Comparison of ENCODE assay signal across 9 cellular contexts in genomic region chr18:8480506-8481328, GRCh38.
DNase-seq lines count a peak whose midpoint lies in the region; ATAC-seq, FAIRE-seq and TF ChIP-seq lines count a peak whose summit lies in the region.
"Had no signal": no experiment of that assay in that cellular context is flagged by ENCODE, and none has a peak within 500 bp of the region (broad histone marks: within the 10 kb centered on the region; RNA-seq: fewer than 3 reads in every experiment).

No MANE protein-coding gene starts in this region.

- H3K9me3 ChIP-seq in OCI-LY1 (ENCODE audit: low read length) = no peaks in the 10 kb centered on the region
- H3K9me3 ChIP-seq in endothelial cell of umbilical vein (replicated peaks; ENCODE audit: control insufficient read depth, insufficient read depth, low read length) = no peaks in the 10 kb centered on the region
- H3K9me3 ChIP-seq: BLaER1 treated with 17β-estradiol and CSF1 and Interleukin-3, amounts not matched to agents 10 nM and 100 nM had no signal

- FAIRE-seq in endothelial cell of umbilical vein (lab: Jason Lieb, UNC) = no peak

- CTCF ChIA-PET in endothelial cell of umbilical vein (lab: Charles Lee) = interaction anchor here (0.8 to 4.9 kb wide), 20 partner anchors 11 to 1561 kb away, joined by 3 to 52 read pairs (median 4); partner anchors contain the start of gene PTPRM

- intact Hi-C loops in endothelial cell of umbilical vein (cut with micrococcal nuclease) = loop anchor here (1.0 kb wide), 1 partner anchor 1208 kb away; no protein-coding TSS in a partner anchor

- H2AFZ ChIP-seq in OCI-LY1 (ENCODE audit: low read length) (no peak overlapping the region), endothelial cell of umbilical vein (ENCODE audit: low read depth, low read length) (no peak overlapping the region)

- H3K27ac ChIP-seq in OCI-LY1 (ENCODE audit: low read depth, low read length, poor library complexity, severe bottlenecking) (no peak overlapping the region), endothelial cell of umbilical vein (ENCODE audit: insufficient read depth, low read depth, low read length) (no peak overlapping the region)
- H3K27ac ChIP-seq: BLaER1 treated with 17β-estradiol and CSF1 and Interleukin-3, amounts not matched to agents 10 nM and 100 nM had no signal

- H3K79me2 ChIP-seq in OCI-LY1 (ENCODE audit: insufficient read depth, low read length) (no peaks in the 10 kb centered on the region), endothelial cell of umbilical vein (ENCODE audit: control insufficient read depth, insufficient read depth, low read length) (no peaks in the 10 kb centered on the region)

- DNase-seq in NCI-H82 (lab: John Stamatoyannopoulos, UW) (peak; percentile 74), NCI-H82 treated with DMSO at 0.1 percent for 48 hours (lab: John Stamatoyannopoulos, UW; ENCODE audit: unreplicated experiment) (no peak), endothelial cell of umbilical vein (ENCODE audit: low read depth, low spot score) (peak; percentile 50), midbrain (lab: John Stamatoyannopoulos, UW) (peak; percentile 53), T-helper 1 cell (no peak)
- DNase-seq in activated CD4-positive, alpha-beta T cell treated with anti-CD3 and anti-CD28 coated beads for 48 hours = no peak

- TF ChIP-seq POLR2A in endothelial cell of umbilical vein (IDR thresholded peaks at IDR 0.05; ENCODE audit: low read depth, low read length) = no peak

- POLR2A ChIA-PET in endothelial cell of umbilical vein (lab: Charles Lee) = interaction anchor here (1.6 kb wide), 1 partner anchor 11 kb away, joined by 7 read pairs; no protein-coding TSS in a partner anchor

- H3K36me3 ChIP-seq in OCI-LY1 (ENCODE audit: insufficient read depth, low read length) = no peaks in the 10 kb centered on the region
- no peaks in the 10 kb centered on the region for H3K36me3 ChIP-seq in endothelial cell of umbilical vein (ENCODE audit: control insufficient read depth in 2 of 2, extremely low read depth in 1 of 2, insufficient read depth in 2 of 2, low read length in 2 of 2)
- H3K36me3 ChIP-seq: BLaER1 treated with 17β-estradiol and CSF1 and Interleukin-3, amounts not matched to agents 10 nM and 100 nM had no signal

- H4K20me1 ChIP-seq in OCI-LY1 (ENCODE audit: insufficient read depth, low read length) (no peaks in the 10 kb centered on the region), endothelial cell of umbilical vein (replicated peaks; ENCODE audit: control insufficient read depth, extremely low read depth, insufficient read depth, low read length) (no peaks in the 10 kb centered on the region)
- H4K20me1 ChIP-seq: BLaER1 treated with 17β-estradiol and CSF1 and Interleukin-3, amounts not matched to agents 10 nM and 100 nM had no signal

- H3F3A ChIP-seq in OCI-LY1 (ENCODE audit: insufficient read depth, low read length) = no peaks in the 10 kb centered on the region

- no peak for ATAC-seq in HG03280 (IDR thresholded peaks at IDR 0.05; ENCODE audit: unreplicated experiment)

- BruUV-seq in endothelial cell of umbilical vein (replicated peaks; lab: Mats Ljungman, UMichigan) = no TSS peak

- no peaks in the 10 kb centered on the region for H3K9me1 ChIP-seq in endothelial cell of umbilical vein (replicated peaks; ENCODE audit: control insufficient read depth, extremely low read depth, insufficient read depth, low read length)

- TF ChIP-seq CTCF in OCI-LY1 (IDR thresholded peaks at IDR 0.05; ENCODE audit: low read length) = peak; percentile 41; the same call in 1 of the 2 replicates
- TF ChIP-seq CTCF in endothelial cell of umbilical vein (IDR thresholded peaks at IDR 0.05; ENCODE audit: extremely low read depth in 1 of 2, insufficient read depth in 1 of 2, low read depth in 1 of 2, low read length in 2 of 2) = peak; percentile 19 to 50

- no peak overlapping the region for H3K4me2 ChIP-seq in OCI-LY1 (ENCODE audit: low read length)
- H3K4me2 ChIP-seq in endothelial cell of umbilical vein (ENCODE audit: insufficient read depth, low read length) = no peak overlapping the region
- H3K4me2 ChIP-seq: BLaER1 treated with 17β-estradiol and CSF1 and Interleukin-3, amounts not matched to agents 10 nM and 100 nM had no signal

- H3K9ac ChIP-seq in OCI-LY1 (ENCODE audit: low read length) (no peak overlapping the region), endothelial cell of umbilical vein (replicated peaks; ENCODE audit: extremely low read depth, insufficient read depth, low read length) (no peak overlapping the region)

- H3K4me1 ChIP-seq in OCI-LY1 (ENCODE audit: insufficient read depth, low read length, severe bottlenecking) = no peaks in the 10 kb centered on the region
- H3K4me1 ChIP-seq in endothelial cell of umbilical vein (ENCODE audit: control insufficient read depth, extremely low read depth, insufficient read depth, low read length) = no peaks in the 10 kb centered on the region
- H3K4me1 ChIP-seq: BLaER1 treated with 17β-estradiol and CSF1 and Interleukin-3, amounts not matched to agents 10 nM and 100 nM had no signal

- H3K4me3 ChIP-seq in OCI-LY1 (ENCODE audit: low read depth, low read length, poor library complexity, severe bottlenecking) (no peak overlapping the region), endothelial cell of umbilical vein (replicated peaks in 1 of 3; ENCODE audit: insufficient read depth in 1 of 3, low read depth in 1 of 3, low read length in 3 of 3) (no peak overlapping the region)
- H3K4me3 ChIP-seq: BLaER1 treated with 17β-estradiol and CSF1 and Interleukin-3, amounts not matched to agents 10 nM and 100 nM had no signal

- dilution Hi-C loops in endothelial cell of umbilical vein (cut with MboI; ENCODE audit: extremely low pct_ligation_motif_present, low sequenced_read_pairs) = no loop called here

- H3K27me3 ChIP-seq in OCI-LY1 (ENCODE audit: insufficient read depth, low read length) (no peaks in the 10 kb centered on the region), endothelial cell of umbilical vein (ENCODE audit: control insufficient read depth in 2 of 2, insufficient read depth in 2 of 2, low read length in 2 of 2) (peaks cover 0 to 3% of the 10 kb centered on the region in 2 experiments)
- H3K27me3 ChIP-seq: BLaER1 treated with 17β-estradiol and CSF1 and Interleukin-3, amounts not matched to agents 10 nM and 100 nM had no signal

- H3K9me2 ChIP-seq in OCI-LY1 (ENCODE audit: low read depth, low read length) = no peaks in the 10 kb centered on the region

TF ChIP-seq in endothelial cell of umbilical vein, 7 proteins besides CTCF, POLR2A, EP300 and RAD21:
- TF ChIP-seq MYC (IDR thresholded peaks at IDR 0.05; ENCODE audit: low read depth, low read length) = no peak
- no peak for TF ChIP-seq POLR2AphosphoS5 (IDR thresholded peaks at IDR 0.05; ENCODE audit: insufficient read depth, low read depth, low read length)
- TF ChIP-seq FOS (IDR thresholded peaks at IDR 0.05; ENCODE audit: borderline replicate concordance, insufficient read depth, low read length) = no peak
- TF ChIP-seq EZH2 (IDR thresholded peaks at IDR 0.05; ENCODE audit: borderline replicate concordance, low read depth, low read length, severe bottlenecking) = no peak
- no peak for TF ChIP-seq MAX (IDR thresholded peaks at IDR 0.05; ENCODE audit: insufficient read depth, insufficient read length)
- no peak for TF ChIP-seq JUN (IDR thresholded peaks at IDR 0.05; ENCODE audit: borderline replicate concordance, insufficient read depth, insufficient read length, low read depth)
- no peak for TF ChIP-seq GATA2 (IDR thresholded peaks at IDR 0.05; ENCODE audit: insufficient read depth, insufficient read length, low read depth, low read length)

Comparison
In these comparisons a context has a peak if more than half of its experiments do, and no peak if none do; other contexts are left out.
1. DNase-seq: peak in NCI-H82 (single experiment), endothelial cell of umbilical vein (single experiment) and midbrain (single experiment); none in NCI-H82 treated with DMSO at 0.1 percent for 48 hours (single experiment), T-helper 1 cell (0 of 5) and activated CD4-positive, alpha-beta T cell treated with anti-CD3 and anti-CD28 coated beads for 48 hours (single experiment).